Comparison of ENCODE assay signal across 2 cellular contexts in the genomic region with DNA sequence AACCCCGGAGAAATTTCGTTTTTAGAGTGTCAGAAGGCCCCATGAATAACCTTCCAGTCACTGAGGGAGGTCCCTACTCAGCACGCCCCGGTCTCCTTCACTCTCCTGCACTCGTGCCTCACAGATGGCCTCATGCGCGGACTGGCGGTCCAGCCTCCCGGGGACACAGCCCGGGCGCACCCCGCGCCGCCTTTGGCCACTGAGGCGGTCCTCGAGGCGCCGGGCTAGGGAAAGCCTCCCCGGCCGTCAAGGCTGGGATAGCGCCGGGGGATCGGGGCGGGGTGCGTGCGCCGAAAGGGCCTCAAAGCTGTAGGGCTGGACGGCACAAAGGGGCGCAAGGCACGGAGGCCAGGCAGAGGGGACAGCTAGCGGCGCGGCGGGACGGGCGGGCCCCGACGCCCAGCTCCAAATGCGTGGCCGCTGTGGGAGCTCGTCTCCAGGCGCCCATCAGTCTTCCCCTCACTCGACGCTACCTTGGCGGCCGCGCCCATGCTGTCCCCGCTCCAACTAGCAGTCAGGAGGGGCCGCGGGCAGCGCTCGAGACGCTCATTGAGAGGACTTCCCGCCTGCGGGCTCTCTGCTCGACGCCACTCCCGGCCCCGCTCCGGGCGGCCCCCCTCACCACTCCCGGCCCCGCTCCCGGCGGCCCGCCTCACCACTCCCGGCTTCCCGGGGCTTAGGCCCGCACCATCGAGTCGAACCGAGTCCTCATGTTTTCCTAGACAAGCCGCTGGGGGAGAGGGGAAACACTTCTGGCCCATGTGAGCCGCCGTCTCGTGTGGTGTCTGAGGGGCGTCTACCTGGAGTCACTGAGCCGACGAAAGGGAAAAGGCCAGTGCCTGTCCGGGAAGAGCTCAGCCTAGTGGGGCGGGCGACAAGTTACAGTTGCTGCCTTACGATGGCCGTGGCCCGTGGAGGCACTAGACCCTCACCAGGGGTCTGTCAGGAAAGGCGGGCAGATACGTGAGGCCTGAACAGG.
TF ChIP-seq lines count a peak whose summit lies in the region.

A gene (plus strand): TSS at position 360 of the 979 bp plus-strand sequence. CDS start 14,336 bp downstream, outside the sequence.

TF ChIP-seq in K562, 482 proteins besides CTCF, POLR2A, EP300 and RAD21 (continued from another document):
- TF ChIP-seq, protein P1, sequence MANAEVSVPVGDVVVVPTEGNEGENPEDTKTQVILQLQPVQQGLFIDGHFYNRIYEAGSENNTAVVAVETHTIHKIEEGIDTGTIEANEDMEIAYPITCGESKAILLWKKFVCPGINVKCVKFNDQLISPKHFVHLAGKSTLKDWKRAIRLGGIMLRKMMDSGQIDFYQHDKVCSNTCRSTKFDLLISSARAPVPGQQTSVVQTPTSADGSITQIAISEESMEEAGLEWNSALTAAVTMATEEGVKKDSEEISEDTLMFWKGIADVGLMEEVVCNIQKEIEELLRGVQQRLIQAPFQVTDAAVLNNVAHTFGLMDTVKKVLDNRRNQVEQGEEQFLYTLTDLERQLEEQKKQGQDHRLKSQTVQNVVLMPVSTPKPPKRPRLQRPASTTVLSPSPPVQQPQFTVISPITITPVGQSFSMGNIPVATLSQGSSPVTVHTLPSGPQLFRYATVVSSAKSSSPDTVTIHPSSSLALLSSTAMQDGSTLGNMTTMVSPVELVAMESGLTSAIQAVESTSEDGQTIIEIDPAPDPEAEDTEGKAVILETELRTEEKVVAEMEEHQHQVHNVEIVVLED (CRISPR knock-in tag; IDR thresholded peaks at IDR 0.05): no peak
- no peak for TF ChIP-seq NFATC3 (IDR thresholded peaks at IDR 0.05)
- TF ChIP-seq, protein P2, sequence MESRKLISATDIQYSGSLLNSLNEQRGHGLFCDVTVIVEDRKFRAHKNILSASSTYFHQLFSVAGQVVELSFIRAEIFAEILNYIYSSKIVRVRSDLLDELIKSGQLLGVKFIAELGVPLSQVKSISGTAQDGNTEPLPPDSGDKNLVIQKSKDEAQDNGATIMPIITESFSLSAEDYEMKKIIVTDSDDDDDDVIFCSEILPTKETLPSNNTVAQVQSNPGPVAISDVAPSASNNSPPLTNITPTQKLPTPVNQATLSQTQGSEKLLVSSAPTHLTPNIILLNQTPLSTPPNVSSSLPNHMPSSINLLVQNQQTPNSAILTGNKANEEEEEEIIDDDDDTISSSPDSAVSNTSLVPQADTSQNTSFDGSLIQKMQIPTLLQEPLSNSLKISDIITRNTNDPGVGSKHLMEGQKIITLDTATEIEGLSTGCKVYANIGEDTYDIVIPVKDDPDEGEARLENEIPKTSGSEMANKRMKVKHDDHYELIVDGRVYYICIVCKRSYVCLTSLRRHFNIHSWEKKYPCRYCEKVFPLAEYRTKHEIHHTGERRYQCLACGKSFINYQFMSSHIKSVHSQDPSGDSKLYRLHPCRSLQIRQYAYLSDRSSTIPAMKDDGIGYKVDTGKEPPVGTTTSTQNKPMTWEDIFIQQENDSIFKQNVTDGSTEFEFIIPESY (CRISPR knock-in tag; IDR thresholded peaks at IDR 0.05): peak; percentile 83
- no peak for TF ChIP-seq U2AF1 (optimal IDR thresholded peaks at IDR 0.05; ENCODE audit: low read depth, low read length)
- 0 out of 2 replicates have a peak, but pooled peaks have one; percentile 23 for TF ChIP-seq POLR2G (IDR thresholded peaks at IDR 0.05; ENCODE audit: low read depth, low read length)
- no peak for TF ChIP-seq SMAD4 (CRISPR knock-in tag; conservative IDR thresholded peaks at IDR 0.05)
- no peak for TF ChIP-seq MECOM (CRISPR knock-in tag; IDR thresholded peaks at IDR 0.05)
- TF ChIP-seq FOXJ2 (tag; IDR thresholded peaks at IDR 0.05): no peak
- TF ChIP-seq PCBP2 (IDR thresholded peaks at IDR 0.05; ENCODE audit: low read depth, low read length, poor library complexity, severe bottlenecking): no peak
- no peak for TF ChIP-seq SNIP1 (IDR thresholded peaks at IDR 0.05; ENCODE audit: low read depth)
- no peak for TF ChIP-seq KDM5B (IDR thresholded peaks at IDR 0.05; ENCODE audit: insufficient replicate concordance, low read depth, low read length)
- TF ChIP-seq, protein P3, sequence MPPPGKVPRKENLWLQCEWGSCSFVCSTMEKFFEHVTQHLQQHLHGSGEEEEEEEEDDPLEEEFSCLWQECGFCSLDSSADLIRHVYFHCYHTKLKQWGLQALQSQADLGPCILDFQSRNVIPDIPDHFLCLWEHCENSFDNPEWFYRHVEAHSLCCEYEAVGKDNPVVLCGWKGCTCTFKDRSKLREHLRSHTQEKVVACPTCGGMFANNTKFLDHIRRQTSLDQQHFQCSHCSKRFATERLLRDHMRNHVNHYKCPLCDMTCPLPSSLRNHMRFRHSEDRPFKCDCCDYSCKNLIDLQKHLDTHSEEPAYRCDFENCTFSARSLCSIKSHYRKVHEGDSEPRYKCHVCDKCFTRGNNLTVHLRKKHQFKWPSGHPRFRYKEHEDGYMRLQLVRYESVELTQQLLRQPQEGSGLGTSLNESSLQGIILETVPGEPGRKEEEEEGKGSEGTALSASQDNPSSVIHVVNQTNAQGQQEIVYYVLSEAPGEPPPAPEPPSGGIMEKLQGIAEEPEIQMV (tag; conservative IDR thresholded peaks at IDR 0.05; ENCODE audit: low read depth): no peak
- TF ChIP-seq, protein P4, sequence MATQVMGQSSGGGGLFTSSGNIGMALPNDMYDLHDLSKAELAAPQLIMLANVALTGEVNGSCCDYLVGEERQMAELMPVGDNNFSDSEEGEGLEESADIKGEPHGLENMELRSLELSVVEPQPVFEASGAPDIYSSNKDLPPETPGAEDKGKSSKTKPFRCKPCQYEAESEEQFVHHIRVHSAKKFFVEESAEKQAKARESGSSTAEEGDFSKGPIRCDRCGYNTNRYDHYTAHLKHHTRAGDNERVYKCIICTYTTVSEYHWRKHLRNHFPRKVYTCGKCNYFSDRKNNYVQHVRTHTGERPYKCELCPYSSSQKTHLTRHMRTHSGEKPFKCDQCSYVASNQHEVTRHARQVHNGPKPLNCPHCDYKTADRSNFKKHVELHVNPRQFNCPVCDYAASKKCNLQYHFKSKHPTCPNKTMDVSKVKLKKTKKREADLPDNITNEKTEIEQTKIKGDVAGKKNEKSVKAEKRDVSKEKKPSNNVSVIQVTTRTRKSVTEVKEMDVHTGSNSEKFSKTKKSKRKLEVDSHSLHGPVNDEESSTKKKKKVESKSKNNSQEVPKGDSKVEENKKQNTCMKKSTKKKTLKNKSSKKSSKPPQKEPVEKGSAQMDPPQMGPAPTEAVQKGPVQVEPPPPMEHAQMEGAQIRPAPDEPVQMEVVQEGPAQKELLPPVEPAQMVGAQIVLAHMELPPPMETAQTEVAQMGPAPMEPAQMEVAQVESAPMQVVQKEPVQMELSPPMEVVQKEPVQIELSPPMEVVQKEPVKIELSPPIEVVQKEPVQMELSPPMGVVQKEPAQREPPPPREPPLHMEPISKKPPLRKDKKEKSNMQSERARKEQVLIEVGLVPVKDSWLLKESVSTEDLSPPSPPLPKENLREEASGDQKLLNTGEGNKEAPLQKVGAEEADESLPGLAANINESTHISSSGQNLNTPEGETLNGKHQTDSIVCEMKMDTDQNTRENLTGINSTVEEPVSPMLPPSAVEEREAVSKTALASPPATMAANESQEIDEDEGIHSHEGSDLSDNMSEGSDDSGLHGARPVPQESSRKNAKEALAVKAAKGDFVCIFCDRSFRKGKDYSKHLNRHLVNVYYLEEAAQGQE (CRISPR knock-in tag; IDR thresholded peaks at IDR 0.05; ENCODE audit: low read depth): no peak
- TF ChIP-seq MBD2 (IDR thresholded peaks at IDR 0.05; ENCODE audit: borderline replicate concordance, low read depth): no peak
TF ChIP-seq in K562: peak in this region for 2.

TF ChIP-seq in GM12891, 5 proteins besides CTCF, POLR2A, EP300 and RAD21 (continued from another document):
- no peak for TF ChIP-seq PAX5 (IDR thresholded peaks at IDR 0.05; ENCODE audit: insufficient read depth, low read length, severe bottlenecking)
